ENCODE assay signal across 1 cellular context in genomic region chr11:68775951-68776388, GRCh38.
A peak's percentile ranks its signal among the peaks of the same experiment; 100 is the strongest.
TF ChIP-seq lines count a peak whose summit lies in the region.

No MANE protein-coding gene starts in this region.

TF ChIP-seq in HCT116, 20 proteins besides CTCF, POLR2A, EP300 and RAD21:
- peak; percentile 26; the same call in 1 of the 2 replicates for TF ChIP-seq JUND (IDR thresholded peaks at IDR 0.05)
- peak; percentile 52; the same call in 1 of the 2 replicates for TF ChIP-seq MAX (IDR thresholded peaks at IDR 0.05)
- no peak for TF ChIP-seq TCF7L2 (IDR thresholded peaks at IDR 0.05; ENCODE audit: borderline replicate concordance, extremely low read depth, insufficient read depth, insufficient read length)
